1 cellular context compared by ENCODE assay signal in the genomic region with DNA sequence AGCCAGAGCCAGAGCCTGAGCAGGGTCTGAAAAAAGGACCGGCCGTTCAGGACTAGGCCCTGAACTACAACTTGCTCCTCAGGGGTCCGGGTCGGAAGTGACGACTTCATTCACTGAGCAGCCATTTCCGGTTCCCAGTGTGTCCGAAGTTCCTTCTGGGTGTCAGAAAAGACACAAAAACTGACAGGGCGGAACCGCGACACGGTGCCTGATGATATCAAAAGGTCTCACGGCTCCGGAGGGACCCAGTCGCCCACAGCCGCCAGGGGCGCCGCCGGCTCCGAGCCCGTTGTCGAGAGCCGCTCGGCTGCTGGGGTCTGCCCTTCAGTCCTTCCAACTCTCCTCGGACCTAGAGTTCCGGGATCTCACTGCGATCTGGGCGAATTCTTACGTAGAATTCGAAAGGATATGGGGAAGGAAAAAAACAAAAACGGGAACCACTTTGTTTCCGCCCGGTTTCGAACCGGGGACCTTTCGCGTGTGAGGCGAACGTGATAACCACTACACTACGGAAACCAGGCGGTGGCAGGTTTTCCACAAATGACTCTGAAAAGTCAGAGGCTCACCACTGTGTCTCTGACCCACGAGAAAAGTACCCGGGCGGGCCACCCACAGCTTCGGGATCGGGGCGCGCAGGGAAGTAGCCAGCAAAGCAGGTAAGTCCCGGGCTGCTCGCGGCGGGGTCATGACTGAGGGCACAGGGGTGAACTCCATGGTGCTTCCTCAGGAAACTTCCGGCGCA.
TF ChIP-seq lines count a peak whose summit lies in the region.

No MANE protein-coding gene starts in this region.

TF ChIP-seq in HepG2, 621 proteins besides CTCF, POLR2A, EP300 and RAD21 (continued from another document and continues in another):
- TF ChIP-seq, protein P1, sequence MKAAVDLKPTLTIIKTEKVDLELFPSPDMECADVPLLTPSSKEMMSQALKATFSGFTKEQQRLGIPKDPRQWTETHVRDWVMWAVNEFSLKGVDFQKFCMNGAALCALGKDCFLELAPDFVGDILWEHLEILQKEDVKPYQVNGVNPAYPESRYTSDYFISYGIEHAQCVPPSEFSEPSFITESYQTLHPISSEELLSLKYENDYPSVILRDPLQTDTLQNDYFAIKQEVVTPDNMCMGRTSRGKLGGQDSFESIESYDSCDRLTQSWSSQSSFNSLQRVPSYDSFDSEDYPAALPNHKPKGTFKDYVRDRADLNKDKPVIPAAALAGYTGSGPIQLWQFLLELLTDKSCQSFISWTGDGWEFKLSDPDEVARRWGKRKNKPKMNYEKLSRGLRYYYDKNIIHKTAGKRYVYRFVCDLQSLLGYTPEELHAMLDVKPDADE (CRISPR knock-in tag; IDR thresholded peaks at IDR 0.05) = no peak
- TF ChIP-seq ZNF205 (CRISPR knock-in tag; IDR thresholded peaks at IDR 0.05) (peak; percentile 83), ERF (CRISPR knock-in tag; IDR thresholded peaks at IDR 0.05) (peak; percentile 70), IRF2 (CRISPR knock-in tag; IDR thresholded peaks at IDR 0.05) (peak; percentile 77), PHF5A (CRISPR knock-in tag; IDR thresholded peaks at IDR 0.05; ENCODE audit: low read depth, unreplicated experiment) (peak; percentile 67), ZNF878 (CRISPR knock-in tag; IDR thresholded peaks at IDR 0.05) (peak; percentile 68; the same call in 1 of the 2 replicates), JUND (CRISPR knock-in tag; IDR thresholded peaks at IDR 0.05) (peak; percentile 30; the same call in 1 of the 2 replicates), MIER3 (CRISPR knock-in tag; IDR thresholded peaks at IDR 0.05; ENCODE audit: borderline replicate concordance) (peak; percentile 31; the same call in 1 of the 2 replicates), MED1 (CRISPR knock-in tag; IDR thresholded peaks at IDR 0.05) (peak; percentile 35), ONECUT2 (CRISPR knock-in tag; IDR thresholded peaks at IDR 0.05) (no peak), GLI4 (CRISPR knock-in tag; IDR thresholded peaks at IDR 0.05; ENCODE audit: borderline replicate concordance) (no peak), PAF1 (CRISPR knock-in tag; IDR thresholded peaks at IDR 0.05) (no peak), ZNF251 (CRISPR knock-in tag; IDR thresholded peaks at IDR 0.05) (no peak), JUN (CRISPR knock-in tag; IDR thresholded peaks at IDR 0.05) (peak; percentile 22)
- TF ChIP-seq, protein P2, sequence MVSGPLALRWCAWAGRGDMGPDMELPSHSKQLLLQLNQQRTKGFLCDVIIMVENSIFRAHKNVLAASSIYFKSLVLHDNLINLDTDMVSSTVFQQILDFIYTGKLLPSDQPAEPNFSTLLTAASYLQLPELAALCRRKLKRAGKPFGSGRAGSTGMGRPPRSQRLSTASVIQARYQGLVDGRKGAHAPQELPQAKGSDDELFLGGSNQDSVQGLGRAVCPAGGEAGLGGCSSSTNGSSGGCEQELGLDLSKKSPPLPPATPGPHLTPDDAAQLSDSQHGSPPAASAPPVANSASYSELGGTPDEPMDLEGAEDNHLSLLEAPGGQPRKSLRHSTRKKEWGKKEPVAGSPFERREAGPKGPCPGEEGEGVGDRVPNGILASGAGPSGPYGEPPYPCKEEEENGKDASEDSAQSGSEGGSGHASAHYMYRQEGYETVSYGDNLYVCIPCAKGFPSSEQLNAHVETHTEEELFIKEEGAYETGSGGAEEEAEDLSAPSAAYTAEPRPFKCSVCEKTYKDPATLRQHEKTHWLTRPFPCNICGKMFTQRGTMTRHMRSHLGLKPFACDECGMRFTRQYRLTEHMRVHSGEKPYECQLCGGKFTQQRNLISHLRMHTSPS (CRISPR knock-in tag; IDR thresholded peaks at IDR 0.05; ENCODE audit: low read depth) = no peak
- TF ChIP-seq, protein P3, sequence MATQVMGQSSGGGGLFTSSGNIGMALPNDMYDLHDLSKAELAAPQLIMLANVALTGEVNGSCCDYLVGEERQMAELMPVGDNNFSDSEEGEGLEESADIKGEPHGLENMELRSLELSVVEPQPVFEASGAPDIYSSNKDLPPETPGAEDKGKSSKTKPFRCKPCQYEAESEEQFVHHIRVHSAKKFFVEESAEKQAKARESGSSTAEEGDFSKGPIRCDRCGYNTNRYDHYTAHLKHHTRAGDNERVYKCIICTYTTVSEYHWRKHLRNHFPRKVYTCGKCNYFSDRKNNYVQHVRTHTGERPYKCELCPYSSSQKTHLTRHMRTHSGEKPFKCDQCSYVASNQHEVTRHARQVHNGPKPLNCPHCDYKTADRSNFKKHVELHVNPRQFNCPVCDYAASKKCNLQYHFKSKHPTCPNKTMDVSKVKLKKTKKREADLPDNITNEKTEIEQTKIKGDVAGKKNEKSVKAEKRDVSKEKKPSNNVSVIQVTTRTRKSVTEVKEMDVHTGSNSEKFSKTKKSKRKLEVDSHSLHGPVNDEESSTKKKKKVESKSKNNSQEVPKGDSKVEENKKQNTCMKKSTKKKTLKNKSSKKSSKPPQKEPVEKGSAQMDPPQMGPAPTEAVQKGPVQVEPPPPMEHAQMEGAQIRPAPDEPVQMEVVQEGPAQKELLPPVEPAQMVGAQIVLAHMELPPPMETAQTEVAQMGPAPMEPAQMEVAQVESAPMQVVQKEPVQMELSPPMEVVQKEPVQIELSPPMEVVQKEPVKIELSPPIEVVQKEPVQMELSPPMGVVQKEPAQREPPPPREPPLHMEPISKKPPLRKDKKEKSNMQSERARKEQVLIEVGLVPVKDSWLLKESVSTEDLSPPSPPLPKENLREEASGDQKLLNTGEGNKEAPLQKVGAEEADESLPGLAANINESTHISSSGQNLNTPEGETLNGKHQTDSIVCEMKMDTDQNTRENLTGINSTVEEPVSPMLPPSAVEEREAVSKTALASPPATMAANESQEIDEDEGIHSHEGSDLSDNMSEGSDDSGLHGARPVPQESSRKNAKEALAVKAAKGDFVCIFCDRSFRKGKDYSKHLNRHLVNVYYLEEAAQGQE (IDR thresholded peaks at IDR 0.05; ENCODE audit: borderline replicate concordance in 1 of 2, low read depth in 1 of 2, low read length in 2 of 2) = peak in 1 of 2 experiments; percentile 13; a peak in 1 of 4 replicates
- TF ChIP-seq, protein P4, sequence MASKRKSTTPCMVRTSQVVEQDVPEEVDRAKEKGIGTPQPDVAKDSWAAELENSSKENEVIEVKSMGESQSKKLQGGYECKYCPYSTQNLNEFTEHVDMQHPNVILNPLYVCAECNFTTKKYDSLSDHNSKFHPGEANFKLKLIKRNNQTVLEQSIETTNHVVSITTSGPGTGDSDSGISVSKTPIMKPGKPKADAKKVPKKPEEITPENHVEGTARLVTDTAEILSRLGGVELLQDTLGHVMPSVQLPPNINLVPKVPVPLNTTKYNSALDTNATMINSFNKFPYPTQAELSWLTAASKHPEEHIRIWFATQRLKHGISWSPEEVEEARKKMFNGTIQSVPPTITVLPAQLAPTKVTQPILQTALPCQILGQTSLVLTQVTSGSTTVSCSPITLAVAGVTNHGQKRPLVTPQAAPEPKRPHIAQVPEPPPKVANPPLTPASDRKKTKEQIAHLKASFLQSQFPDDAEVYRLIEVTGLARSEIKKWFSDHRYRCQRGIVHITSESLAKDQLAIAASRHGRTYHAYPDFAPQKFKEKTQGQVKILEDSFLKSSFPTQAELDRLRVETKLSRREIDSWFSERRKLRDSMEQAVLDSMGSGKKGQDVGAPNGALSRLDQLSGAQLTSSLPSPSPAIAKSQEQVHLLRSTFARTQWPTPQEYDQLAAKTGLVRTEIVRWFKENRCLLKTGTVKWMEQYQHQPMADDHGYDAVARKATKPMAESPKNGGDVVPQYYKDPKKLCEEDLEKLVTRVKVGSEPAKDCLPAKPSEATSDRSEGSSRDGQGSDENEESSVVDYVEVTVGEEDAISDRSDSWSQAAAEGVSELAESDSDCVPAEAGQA (IDR thresholded peaks at IDR 0.05; ENCODE audit: low read depth) = peak; percentile 60
- TF ChIP-seq, protein P4 (CRISPR knock-in tag; IDR thresholded peaks at IDR 0.05; ENCODE audit: borderline replicate concordance) = no peak
- TF ChIP-seq, protein P5, sequence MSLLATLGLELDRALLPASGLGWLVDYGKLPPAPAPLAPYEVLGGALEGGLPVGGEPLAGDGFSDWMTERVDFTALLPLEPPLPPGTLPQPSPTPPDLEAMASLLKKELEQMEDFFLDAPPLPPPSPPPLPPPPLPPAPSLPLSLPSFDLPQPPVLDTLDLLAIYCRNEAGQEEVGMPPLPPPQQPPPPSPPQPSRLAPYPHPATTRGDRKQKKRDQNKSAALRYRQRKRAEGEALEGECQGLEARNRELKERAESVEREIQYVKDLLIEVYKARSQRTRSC (CRISPR knock-in tag; IDR thresholded peaks at IDR 0.05; ENCODE audit: low read depth) = 0 out of 2 replicates have a peak, but pooled peaks have one; percentile 67
- TF ChIP-seq, protein P6, sequence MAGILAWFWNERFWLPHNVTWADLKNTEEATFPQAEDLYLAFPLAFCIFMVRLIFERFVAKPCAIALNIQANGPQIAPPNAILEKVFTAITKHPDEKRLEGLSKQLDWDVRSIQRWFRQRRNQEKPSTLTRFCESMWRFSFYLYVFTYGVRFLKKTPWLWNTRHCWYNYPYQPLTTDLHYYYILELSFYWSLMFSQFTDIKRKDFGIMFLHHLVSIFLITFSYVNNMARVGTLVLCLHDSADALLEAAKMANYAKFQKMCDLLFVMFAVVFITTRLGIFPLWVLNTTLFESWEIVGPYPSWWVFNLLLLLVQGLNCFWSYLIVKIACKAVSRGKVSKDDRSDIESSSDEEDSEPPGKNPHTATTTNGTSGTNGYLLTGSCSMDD (CRISPR knock-in tag; IDR thresholded peaks at IDR 0.05) = no peak
- TF ChIP-seq, protein P7, sequence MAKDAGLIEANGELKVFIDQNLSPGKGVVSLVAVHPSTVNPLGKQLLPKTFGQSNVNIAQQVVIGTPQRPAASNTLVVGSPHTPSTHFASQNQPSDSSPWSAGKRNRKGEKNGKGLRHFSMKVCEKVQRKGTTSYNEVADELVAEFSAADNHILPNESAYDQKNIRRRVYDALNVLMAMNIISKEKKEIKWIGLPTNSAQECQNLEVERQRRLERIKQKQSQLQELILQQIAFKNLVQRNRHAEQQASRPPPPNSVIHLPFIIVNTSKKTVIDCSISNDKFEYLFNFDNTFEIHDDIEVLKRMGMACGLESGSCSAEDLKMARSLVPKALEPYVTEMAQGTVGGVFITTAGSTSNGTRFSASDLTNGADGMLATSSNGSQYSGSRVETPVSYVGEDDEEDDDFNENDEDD (CRISPR knock-in tag; IDR thresholded peaks at IDR 0.05; ENCODE audit: borderline replicate concordance) = no peak; the same call in 1 of the 2 replicates
- TF ChIP-seq, protein P8, sequence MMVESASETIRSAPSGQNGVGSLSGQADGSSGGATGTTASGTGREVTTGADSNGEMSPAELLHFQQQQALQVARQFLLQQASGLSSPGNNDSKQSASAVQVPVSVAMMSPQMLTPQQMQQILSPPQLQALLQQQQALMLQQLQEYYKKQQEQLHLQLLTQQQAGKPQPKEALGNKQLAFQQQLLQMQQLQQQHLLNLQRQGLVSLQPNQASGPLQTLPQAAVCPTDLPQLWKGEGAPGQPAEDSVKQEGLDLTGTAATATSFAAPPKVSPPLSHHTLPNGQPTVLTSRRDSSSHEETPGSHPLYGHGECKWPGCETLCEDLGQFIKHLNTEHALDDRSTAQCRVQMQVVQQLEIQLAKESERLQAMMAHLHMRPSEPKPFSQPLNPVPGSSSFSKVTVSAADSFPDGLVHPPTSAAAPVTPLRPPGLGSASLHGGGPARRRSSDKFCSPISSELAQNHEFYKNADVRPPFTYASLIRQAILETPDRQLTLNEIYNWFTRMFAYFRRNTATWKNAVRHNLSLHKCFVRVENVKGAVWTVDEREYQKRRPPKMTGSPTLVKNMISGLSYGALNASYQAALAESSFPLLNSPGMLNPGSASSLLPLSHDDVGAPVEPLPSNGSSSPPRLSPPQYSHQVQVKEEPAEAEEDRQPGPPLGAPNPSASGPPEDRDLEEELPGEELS (CRISPR knock-in tag; IDR thresholded peaks at IDR 0.05) = no peak; the same call in 1 of the 2 replicates
- TF ChIP-seq, protein P9, sequence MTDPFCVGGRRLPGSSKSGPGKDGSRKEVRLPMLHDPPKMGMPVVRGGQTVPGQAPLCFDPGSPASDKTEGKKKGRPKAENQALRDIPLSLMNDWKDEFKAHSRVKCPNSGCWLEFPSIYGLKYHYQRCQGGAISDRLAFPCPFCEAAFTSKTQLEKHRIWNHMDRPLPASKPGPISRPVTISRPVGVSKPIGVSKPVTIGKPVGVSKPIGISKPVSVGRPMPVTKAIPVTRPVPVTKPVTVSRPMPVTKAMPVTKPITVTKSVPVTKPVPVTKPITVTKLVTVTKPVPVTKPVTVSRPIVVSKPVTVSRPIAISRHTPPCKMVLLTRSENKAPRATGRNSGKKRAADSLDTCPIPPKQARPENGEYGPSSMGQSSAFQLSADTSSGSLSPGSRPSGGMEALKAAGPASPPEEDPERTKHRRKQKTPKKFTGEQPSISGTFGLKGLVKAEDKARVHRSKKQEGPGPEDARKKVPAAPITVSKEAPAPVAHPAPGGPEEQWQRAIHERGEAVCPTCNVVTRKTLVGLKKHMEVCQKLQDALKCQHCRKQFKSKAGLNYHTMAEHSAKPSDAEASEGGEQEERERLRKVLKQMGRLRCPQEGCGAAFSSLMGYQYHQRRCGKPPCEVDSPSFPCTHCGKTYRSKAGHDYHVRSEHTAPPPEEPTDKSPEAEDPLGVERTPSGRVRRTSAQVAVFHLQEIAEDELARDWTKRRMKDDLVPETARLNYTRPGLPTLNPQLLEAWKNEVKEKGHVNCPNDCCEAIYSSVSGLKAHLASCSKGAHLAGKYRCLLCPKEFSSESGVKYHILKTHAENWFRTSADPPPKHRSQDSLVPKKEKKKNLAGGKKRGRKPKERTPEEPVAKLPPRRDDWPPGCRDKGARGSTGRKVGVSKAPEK (CRISPR knock-in tag; IDR thresholded peaks at IDR 0.05; ENCODE audit: borderline replicate concordance) = no peak; the same call in 1 of the 2 replicates
- TF ChIP-seq, protein P10, sequence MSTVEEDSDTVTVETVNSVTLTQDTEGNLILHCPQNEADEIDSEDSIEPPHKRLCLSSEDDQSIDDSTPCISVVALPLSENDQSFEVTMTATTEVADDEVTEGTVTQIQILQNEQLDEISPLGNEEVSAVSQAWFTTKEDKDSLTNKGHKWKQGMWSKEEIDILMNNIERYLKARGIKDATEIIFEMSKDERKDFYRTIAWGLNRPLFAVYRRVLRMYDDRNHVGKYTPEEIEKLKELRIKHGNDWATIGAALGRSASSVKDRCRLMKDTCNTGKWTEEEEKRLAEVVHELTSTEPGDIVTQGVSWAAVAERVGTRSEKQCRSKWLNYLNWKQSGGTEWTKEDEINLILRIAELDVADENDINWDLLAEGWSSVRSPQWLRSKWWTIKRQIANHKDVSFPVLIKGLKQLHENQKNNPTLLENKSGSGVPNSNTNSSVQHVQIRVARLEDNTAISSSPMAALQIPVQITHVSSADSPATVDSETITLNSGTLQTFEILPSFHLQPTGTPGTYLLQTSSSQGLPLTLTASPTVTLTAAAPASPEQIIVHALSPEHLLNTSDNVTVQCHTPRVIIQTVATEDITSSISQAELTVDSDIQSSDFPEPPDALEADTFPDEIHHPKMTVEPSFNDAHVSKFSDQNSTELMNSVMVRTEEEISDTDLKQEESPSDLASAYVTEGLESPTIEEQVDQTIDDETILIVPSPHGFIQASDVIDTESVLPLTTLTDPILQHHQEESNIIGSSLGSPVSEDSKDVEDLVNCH (CRISPR knock-in tag; IDR thresholded peaks at IDR 0.05) = 0 out of 2 replicates have a peak, but pooled peaks have one; percentile 35
